In the genomic region with DNA sequence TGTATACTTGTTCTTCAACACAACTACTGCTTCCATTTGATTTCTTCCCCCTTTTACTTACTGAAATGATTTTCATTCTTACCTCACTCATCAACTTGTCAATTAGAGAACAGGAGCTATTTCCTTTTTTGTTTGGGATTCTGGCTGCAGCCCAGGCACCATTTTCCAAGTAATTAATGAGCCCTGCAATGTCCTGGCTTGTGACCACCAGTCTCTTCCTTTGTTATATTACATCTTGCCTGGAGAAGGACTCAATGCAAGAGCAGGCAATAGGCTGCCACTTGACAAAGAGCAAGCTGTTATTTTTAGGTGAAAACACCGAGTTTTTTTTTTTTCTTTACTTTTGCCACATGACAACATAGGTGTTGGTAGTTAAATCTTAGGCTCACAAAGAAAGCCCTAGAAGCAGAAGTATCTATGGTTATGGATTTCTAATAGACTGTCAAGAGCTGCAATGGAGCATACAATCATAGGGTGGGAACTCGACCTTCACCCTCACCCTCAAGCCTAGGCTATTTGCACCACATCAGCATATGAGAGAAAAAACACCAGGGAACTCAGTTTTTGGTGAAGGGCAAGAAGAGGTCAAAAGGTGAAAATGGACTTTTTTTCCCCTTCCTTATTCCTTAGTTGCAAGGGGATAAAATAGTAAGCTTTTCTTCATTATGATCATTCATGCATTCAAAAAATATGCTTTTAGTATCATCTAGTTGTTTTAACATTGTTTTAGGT, we compare ENCODE assay signal across 10 cellular contexts.
"Had no signal": no experiment of that assay in that cellular context is flagged by ENCODE, and none has a peak within 500 bp of the region (broad histone marks: within the 10 kb centered on the region; RNA-seq: fewer than 3 reads in every experiment).

No MANE protein-coding gene starts in this region.

- H3K27ac ChIP-seq: heart left ventricle, left lung had no signal

- H3K36me3 ChIP-seq: heart left ventricle, left lung had no signal

- H3K4me3 Mint-ChIP-seq: activated naive CD4-positive, alpha-beta T cell treated with anti-CD3 and anti-CD28 coated beads, Interleukin-2, amount 50 U/mL, for 24 hours; T-helper 17 cell; type B pancreatic cell had no signal

- H3K4me3 ChIP-seq: heart left ventricle, left lung had no signal

- H3K9me3 ChIP-seq: left lung had no signal

- H3K27me3 Mint-ChIP-seq: activated naive CD4-positive, alpha-beta T cell treated with anti-CD3 and anti-CD28 coated beads, Interleukin-2, amount 50 U/mL, for 24 hours; T-helper 17 cell; type B pancreatic cell had no signal

- H3K27ac Mint-ChIP-seq: activated naive CD4-positive, alpha-beta T cell treated with anti-CD3 and anti-CD28 coated beads, Interleukin-2, amount 50 U/mL, for 24 hours; T-helper 17 cell; type B pancreatic cell had no signal

- DNase-seq: activated effector memory CD4-positive, alpha-beta T cell treated with Interleukin-2 at 50 U/mL for 16 hours; activated T-cell treated with anti-CD3 and anti-CD28 coated beads, Interleukin-2, amount 50 U/mL, for 1 hour; heart left ventricle; left lung; mesenchymal stem cell; stimulated activated CD4-positive, alpha-beta T cell treated with anti-CD3 and anti-CD28 coated beads, Interleukin-12 subunit alpha, Interleukin-12 subunit beta, amount 100 ng/mL, for 4 hours; stimulated activated naive CD4-positive, alpha-beta T cell; T-helper 17 cell had no signal

- H3K27me3 ChIP-seq: heart left ventricle, left lung had no signal
